In the genomic region with DNA sequence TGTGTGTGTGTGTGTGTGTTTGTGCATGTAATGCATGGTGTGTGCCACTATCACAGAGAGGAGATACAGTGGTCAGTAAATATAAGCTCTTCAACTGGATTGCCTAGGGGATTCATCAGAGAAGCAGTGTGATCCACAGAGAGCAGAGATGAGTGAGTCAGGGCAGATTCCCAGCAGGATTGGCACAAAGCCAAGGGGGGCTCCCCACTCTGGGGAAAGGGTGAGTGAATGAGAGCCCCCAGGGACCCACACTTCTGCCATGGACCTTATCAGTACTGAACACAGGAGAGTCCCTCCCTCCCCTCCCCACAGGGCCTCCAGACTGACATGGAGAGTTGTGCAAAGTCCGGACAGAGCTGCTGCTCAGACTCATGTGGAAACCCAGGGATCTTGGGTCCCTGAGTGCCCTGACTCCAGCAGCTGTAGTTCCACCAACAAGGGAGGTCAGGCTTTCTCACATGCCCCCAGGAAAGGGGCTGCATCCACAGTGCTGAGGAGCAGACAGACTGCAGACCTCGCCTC, we compare ENCODE assay signal across 24 cellular contexts.
"Had no signal": no experiment of that assay in that cellular context is flagged by ENCODE, and none has a peak within 500 bp of the region (broad histone marks: within the 10 kb centered on the region; RNA-seq: fewer than 3 reads in every experiment).

No MANE protein-coding gene starts in this region.

- ATAC-seq: activated CD4-positive, alpha-beta T cell treated with anti-CD3 and anti-CD28 coated beads for 36 hours; activated CD8-positive, alpha-beta T cell treated with anti-CD3 and anti-CD28 coated beads for 36 hours; activated T-cell treated with anti-CD3 and anti-CD28 coated beads, Interleukin-2, amount 50 U/mL, for 72 hours; Right ventricle myocardium inferior; T-cell had no signal

- H3K36me3 ChIP-seq: adrenal gland, WERI-Rb-1 had no signal

- H3K27ac Mint-ChIP-seq: activated CD4-positive, alpha-beta T cell treated with anti-CD3 and anti-CD28 coated beads for 36 hours; activated CD8-positive, alpha-beta T cell treated with anti-CD3 and anti-CD28 coated beads for 36 hours; activated naive CD8-positive, alpha-beta T cell treated with anti-CD3 and anti-CD28 coated beads, Interleukin-2, amount 10 ng/mL, durations not matched to agents 7 days and 5 days; activated T-cell treated with anti-CD3 and anti-CD28 coated beads, Interleukin-2, amount 50 U/mL, for 72 hours; activated T-helper 2 cell treated with anti-CD3 and anti-CD28 coated beads, Interferon-gamma antibody, Interleukin-2, Interleukin-4, amounts not matched to agents 10 μg/mL and 5 μg/mL and 100 μg/mL, durations not matched to agents 14 hours and 24 hours and 36 hours; T-cell had no signal

- H3K4me1 Mint-ChIP-seq: activated CD4-positive, alpha-beta T cell treated with anti-CD3 and anti-CD28 coated beads for 36 hours; activated naive CD8-positive, alpha-beta T cell treated with anti-CD3 and anti-CD28 coated beads, Interleukin-2, amount 10 ng/mL, durations not matched to agents 7 days and 5 days; T-cell had no signal

- H3K4me3 Mint-ChIP-seq: activated CD4-positive, alpha-beta T cell treated with anti-CD3 and anti-CD28 coated beads for 36 hours; activated CD8-positive, alpha-beta T cell treated with anti-CD3 and anti-CD28 coated beads for 36 hours; activated naive CD8-positive, alpha-beta T cell treated with anti-CD3 and anti-CD28 coated beads, Interleukin-2, amount 10 ng/mL, durations not matched to agents 7 days and 5 days; activated T-cell treated with anti-CD3 and anti-CD28 coated beads, Interleukin-2, amount 50 U/mL, for 72 hours; T-cell had no signal

- H3K9me3 ChIP-seq: adrenal gland had no signal

- H3K36me3 Mint-ChIP-seq: activated naive CD8-positive, alpha-beta T cell treated with anti-CD3 and anti-CD28 coated beads, Interleukin-2, amount 10 ng/mL, durations not matched to agents 7 days and 5 days; T-cell had no signal

- DNase-seq: activated CD4-positive, alpha-beta T cell treated with anti-CD3 and anti-CD28 coated beads for 36 hours; activated CD8-positive, alpha-beta memory T cell treated with anti-CD3 and anti-CD28 coated beads, Interleukin-2, amount 50 U/mL, for 4 hours; activated CD8-positive, alpha-beta T cell treated with anti-CD3 and anti-CD28 coated beads for 36 hours; activated gamma-delta T cell treated with Interleukin-2 at 50 U/mL for 16 hours; activated naive CD4-positive, alpha-beta T cell treated with anti-CD3 and anti-CD28 coated beads, Interleukin-2, amount 50 U/mL, for 16 hours; activated naive CD8-positive, alpha-beta T cell treated with anti-CD3 and anti-CD28 coated beads, Interleukin-2, amount 10 ng/mL, durations not matched to agents 7 days and 5 days; activated T-cell treated with anti-CD3 and anti-CD28 coated beads, Interleukin-2, amount 50 U/mL, for 72 hours; adrenal gland; anterior cingulate cortex; NCI-H1092; NCI-H1417; NCI-H1930; NCI-H345; NCI-H510A; NCI-H526 treated with DMSO at 0.1 percent for 48 hours; NCI-H82; T-cell; T-helper 2 cell; T1000; WERI-Rb-1 had no signal

- H3K4me3 ChIP-seq: adrenal gland, SK-N-MC had no signal

- H3K27me3 Mint-ChIP-seq: activated CD4-positive, alpha-beta T cell treated with anti-CD3 and anti-CD28 coated beads for 36 hours; activated CD8-positive, alpha-beta T cell treated with anti-CD3 and anti-CD28 coated beads for 36 hours; T-cell had no signal

- H3K27ac ChIP-seq: adrenal gland, KMS-11, SK-N-MC, WERI-Rb-1 had no signal

- H3K4me1 ChIP-seq: adrenal gland had no signal

- H3K27me3 ChIP-seq: adrenal gland had no signal
